22 cellular contexts compared by ENCODE assay signal in genomic region chr4:77802406-77802805, GRCh38. TPM values are rescaled to one million over a fixed set of nuclear protein-coding genes. Genes with fewer than 3 reads are reported as not detected.
DNase-seq lines count a peak whose midpoint lies in the region; ATAC-seq and TF ChIP-seq lines count a peak whose summit lies in the region.
"Had no signal": no experiment of that assay in that cellular context is flagged by ENCODE, and none has a peak within 500 bp of the region (broad histone marks: within the 10 kb centered on the region; RNA-seq: fewer than 3 reads in every experiment).

No MANE protein-coding gene starts in this region.

- peaks cover 10% of the 10 kb centered on the region for H3K36me3 Mint-ChIP-seq in activated naive CD4-positive, alpha-beta T cell treated with anti-CD3 and anti-CD28 coated beads, Interleukin-2, amount 50 U/mL, for 24 hours
- H3K36me3 Mint-ChIP-seq in activated naive CD4-positive, alpha-beta T cell treated with anti-CD3 and anti-CD28 coated beads, Interleukin-2, amount 50 U/mL, for 72 hours: peaks cover under 1 to 18% of the 10 kb centered on the region in 2 donors
- peaks cover 21% of the 10 kb centered on the region for H3K36me3 Mint-ChIP-seq in activated naive CD8-positive, alpha-beta T cell treated with anti-CD3 and anti-CD28 coated beads, Interleukin-2, amount 50 U/mL, for 24 hours (ENCODE audit: low read depth)
- peaks cover 31% of the 10 kb centered on the region for H3K36me3 Mint-ChIP-seq in stimulated activated effector memory CD8-positive, alpha-beta T cell treated with anti-CD3 and anti-CD28 coated beads, Interleukin-12 subunit alpha, Interleukin-12 subunit beta, amount 100 ng/mL, for 72 hours

- CTCF ChIA-PET in HEK293 (lab: Yijun Ruan, JAX): no interaction called here

- H3K9me3 Mint-ChIP-seq in activated naive CD4-positive, alpha-beta T cell treated with anti-CD3 and anti-CD28 coated beads, Interleukin-2, amount 50 U/mL, for 24 hours: no peaks in the 10 kb centered on the region
- no peaks in the 10 kb centered on the region for H3K9me3 Mint-ChIP-seq in activated naive CD4-positive, alpha-beta T cell treated with anti-CD3 and anti-CD28 coated beads, Interleukin-2, amount 50 U/mL, for 72 hours
- no peaks in the 10 kb centered on the region for H3K9me3 Mint-ChIP-seq in activated naive CD8-positive, alpha-beta T cell treated with anti-CD3 and anti-CD28 coated beads, Interleukin-2, amount 50 U/mL, for 24 hours
- H3K9me3 Mint-ChIP-seq in stimulated activated effector memory CD8-positive, alpha-beta T cell treated with anti-CD3 and anti-CD28 coated beads, Interleukin-12 subunit alpha, Interleukin-12 subunit beta, amount 100 ng/mL, for 72 hours: no peaks in the 10 kb centered on the region
- H3K9me3 Mint-ChIP-seq: dendritic cell treated with granulocyte-macrophage colony-stimulating factor and Interleukin-4, amounts not matched to agents 40 ng/mL and 50 ng/mL, for 4 days; H9; type B pancreatic cell had no signal

- no peak for TF ChIP-seq CTCF in HEK293 (tag by site-specific recombination; IDR thresholded peaks at IDR 0.05)

- H3K4me1 ChIP-seq in HEK293 (ENCODE audit: control insufficient read depth, insufficient read depth, low read length): peaks cover 6% of the 10 kb centered on the region
- H3K4me1 ChIP-seq: SJCRH30 had no signal

- peak overlapping the region; percentile 19 for H3K4me3 Mint-ChIP-seq in activated naive CD4-positive, alpha-beta T cell treated with anti-CD3 and anti-CD28 coated beads, Interleukin-2, amount 50 U/mL, for 24 hours
- no peak overlapping the region for H3K4me3 Mint-ChIP-seq in activated naive CD8-positive, alpha-beta T cell treated with anti-CD3 and anti-CD28 coated beads, Interleukin-2, amount 50 U/mL, for 24 hours
- no peak overlapping the region for H3K4me3 Mint-ChIP-seq in stimulated activated effector memory CD8-positive, alpha-beta T cell treated with anti-CD3 and anti-CD28 coated beads, Interleukin-12 subunit alpha, Interleukin-12 subunit beta, amount 100 ng/mL, for 72 hours
- H3K4me3 Mint-ChIP-seq: activated T-helper 1 cell treated with anti-CD3 and anti-CD28 coated beads, Interleukin-12 subunit alpha, Interleukin-12 subunit beta, Interleukin-2, Interleukin-4 antibody, amounts not matched to agents 30 ng/mL and 10 ng/mL and 1 ng/mL, durations not matched to agents 14 hours and 24 hours and 36 hours; dendritic cell treated with granulocyte-macrophage colony-stimulating factor and Interleukin-4, amounts not matched to agents 40 ng/mL and 50 ng/mL, for 4 days; H9; type B pancreatic cell had no signal

- H3K9me3 ChIP-seq in HEK293 (ENCODE audit: control insufficient read depth, insufficient read depth, low read depth, low read length): no peaks in the 10 kb centered on the region
- H3K9me3 ChIP-seq: SJCRH30 had no signal

- H3K27me3 Mint-ChIP-seq in activated naive CD4-positive, alpha-beta T cell treated with anti-CD3 and anti-CD28 coated beads, Interleukin-2, amount 50 U/mL, for 24 hours: no peaks in the 10 kb centered on the region
- H3K27me3 Mint-ChIP-seq in activated naive CD8-positive, alpha-beta T cell treated with anti-CD3 and anti-CD28 coated beads, Interleukin-2, amount 50 U/mL, for 24 hours: no peaks in the 10 kb centered on the region
- H3K27me3 Mint-ChIP-seq: dendritic cell treated with granulocyte-macrophage colony-stimulating factor and Interleukin-4, amounts not matched to agents 40 ng/mL and 50 ng/mL, for 4 days; type B pancreatic cell had no signal

- H3K27ac Mint-ChIP-seq in activated naive CD4-positive, alpha-beta T cell treated with anti-CD3 and anti-CD28 coated beads, Interleukin-2, amount 50 U/mL, for 24 hours: peak overlapping the region; percentile 86
- H3K27ac Mint-ChIP-seq in activated naive CD4-positive, alpha-beta T cell treated with anti-CD3 and anti-CD28 coated beads, Interleukin-2, amount 50 U/mL, for 72 hours: no peak overlapping the region
- peak overlapping the region; percentile 45 for H3K27ac Mint-ChIP-seq in activated naive CD8-positive, alpha-beta T cell treated with anti-CD3 and anti-CD28 coated beads, Interleukin-2, amount 50 U/mL, for 24 hours
- H3K27ac Mint-ChIP-seq in stimulated activated effector memory CD8-positive, alpha-beta T cell treated with anti-CD3 and anti-CD28 coated beads, Interleukin-12 subunit alpha, Interleukin-12 subunit beta, amount 100 ng/mL, for 72 hours: peak overlapping the region; percentile 1
- H3K27ac Mint-ChIP-seq: activated T-helper 1 cell treated with anti-CD3 and anti-CD28 coated beads, Interleukin-12 subunit alpha, Interleukin-12 subunit beta, Interleukin-2, Interleukin-4 antibody, amounts not matched to agents 30 ng/mL and 10 ng/mL and 1 ng/mL, durations not matched to agents 14 hours and 24 hours and 36 hours; dendritic cell treated with granulocyte-macrophage colony-stimulating factor and Interleukin-4, amounts not matched to agents 40 ng/mL and 50 ng/mL, for 4 days; H9; type B pancreatic cell had no signal

- H3K4me3 ChIP-seq in HEK293 (ENCODE audit: low read depth, low read length): no peak overlapping the region
- H3K4me3 ChIP-seq: BLaER1 treated with 17β-estradiol and CSF1 and Interleukin-3, amounts not matched to agents 10 nM and 100 nM; SJCRH30 had no signal

- no peak for DNase-seq in activated naive CD4-positive, alpha-beta T cell treated with anti-CD3 and anti-CD28 coated beads, Interleukin-2, amount 50 U/mL, for 72 hours (ENCODE audit: low spot score in 2 of 2)
- DNase-seq in activated naive CD8-positive, alpha-beta T cell treated with anti-CD3 and anti-CD28 coated beads, Interleukin-2, amount 50 U/mL, for 24 hours: no peak
- no peak for DNase-seq in stimulated activated effector memory CD8-positive, alpha-beta T cell treated with anti-CD3 and anti-CD28 coated beads, Interleukin-12 subunit alpha, Interleukin-12 subunit beta, amount 100 ng/mL, for 72 hours (ENCODE audit: low spot score in 2 of 2)
- DNase-seq in NAMALWA (ENCODE audit: low spot score): no peak
- DNase-seq: activated CD4-positive, CD25-positive, alpha-beta regulatory T cell treated with anti-CD3 and anti-CD28 coated beads, Interleukin-2, amount 50 U/mL, for 72 hours; central memory CD4-positive, alpha-beta T cell; DND-41; H9; hippocampal formation; IMR-90; NCI-H1105; NCI-H2029; NCI-H526; SJCRH30; stimulated activated CD4-positive, alpha-beta T cell treated with anti-CD3 and anti-CD28 coated beads, Interleukin-15, amount 100 ng/mL, for 24 hours had no signal

- no peak overlapping the region for H3K27ac ChIP-seq in HEK293 (ENCODE audit: extremely low read depth, low read depth, low read length)
- H3K27ac ChIP-seq: BLaER1 treated with 17β-estradiol and CSF1 and Interleukin-3, amounts not matched to agents 10 nM and 100 nM; SJCRH30 had no signal

- no peak for ATAC-seq in activated naive CD4-positive, alpha-beta T cell treated with anti-CD3 and anti-CD28 coated beads, Interleukin-2, amount 50 U/mL, for 72 hours
- no peak for ATAC-seq in activated naive CD8-positive, alpha-beta T cell treated with anti-CD3 and anti-CD28 coated beads, Interleukin-2, amount 50 U/mL, for 24 hours
- ATAC-seq in stimulated activated effector memory CD8-positive, alpha-beta T cell treated with anti-CD3 and anti-CD28 coated beads, Interleukin-12 subunit alpha, Interleukin-12 subunit beta, amount 100 ng/mL, for 72 hours: no peak
- ATAC-seq in HG02970 (IDR thresholded peaks at IDR 0.05; ENCODE audit: low FRiP score, unreplicated experiment): no peak

- H3K4me1 Mint-ChIP-seq in activated naive CD4-positive, alpha-beta T cell treated with anti-CD3 and anti-CD28 coated beads, Interleukin-2, amount 50 U/mL, for 24 hours: peaks cover 93% of the 10 kb centered on the region
- peaks cover 81% of the 10 kb centered on the region for H3K4me1 Mint-ChIP-seq in activated naive CD8-positive, alpha-beta T cell treated with anti-CD3 and anti-CD28 coated beads, Interleukin-2, amount 50 U/mL, for 24 hours
- H3K4me1 Mint-ChIP-seq in stimulated activated effector memory CD8-positive, alpha-beta T cell treated with anti-CD3 and anti-CD28 coated beads, Interleukin-12 subunit alpha, Interleukin-12 subunit beta, amount 100 ng/mL, for 72 hours: peaks cover 75% of the 10 kb centered on the region

- no peaks in the 10 kb centered on the region for H3K36me3 ChIP-seq in HEK293 (ENCODE audit: control insufficient read depth in 2 of 2, insufficient read depth in 1 of 2, low read length in 2 of 2)
- H3K36me3 ChIP-seq: SJCRH30 had no signal

- POLR2A ChIA-PET in HEK293 (lab: Yijun Ruan, JAX): no interaction called here

TF ChIP-seq in HEK293, 187 proteins besides CTCF, POLR2A, EP300 and RAD21 (continues in another document):
- no peak for TF ChIP-seq ZNF585B (tag by site-specific recombination; IDR thresholded peaks at IDR 0.05)
- no peak for TF ChIP-seq ZNF138 (tag by site-specific recombination; IDR thresholded peaks at IDR 0.05; ENCODE audit: borderline replicate concordance)
- no peak for TF ChIP-seq ZNF707 (tag by site-specific recombination; IDR thresholded peaks at IDR 0.05)
- no peak for TF ChIP-seq ZNF768 (tag by site-specific recombination; IDR thresholded peaks at IDR 0.05)
- no peak for TF ChIP-seq ZNF266 (tag by site-specific recombination; IDR thresholded peaks at IDR 0.05; ENCODE audit: low read depth)
- TF ChIP-seq ZNF23 (tag by site-specific recombination; IDR thresholded peaks at IDR 0.05; ENCODE audit: borderline replicate concordance): no peak

RNA-seq across cellular contexts. Expression of gene CNOT6L, which starts 16.8 kb away (rescaled TPM):
- 100 to 1,000 TPM; 105 to 114 TPM for total RNA-seq in activated naive CD4-positive, alpha-beta T cell treated with anti-CD3 and anti-CD28 coated beads, Interleukin-2, amount 50 U/mL, for 72 hours

Comparison
In these comparisons a context has a peak if more than half of its experiments do, and no peak if none do; other contexts are left out.
1. H3K27ac Mint-ChIP-seq: peak in activated naive CD4-positive, alpha-beta T cell treated with anti-CD3 and anti-CD28 coated beads, Interleukin-2, amount 50 U/mL, for 24 hours (single experiment), activated naive CD8-positive, alpha-beta T cell treated with anti-CD3 and anti-CD28 coated beads, Interleukin-2, amount 50 U/mL, for 24 hours (single experiment) and stimulated activated effector memory CD8-positive, alpha-beta T cell treated with anti-CD3 and anti-CD28 coated beads, Interleukin-12 subunit alpha, Interleukin-12 subunit beta, amount 100 ng/mL, for 72 hours (single experiment); none in activated naive CD4-positive, alpha-beta T cell treated with anti-CD3 and anti-CD28 coated beads, Interleukin-2, amount 50 U/mL, for 72 hours (0 of 2).